32 cellular contexts compared by ENCODE assay signal in genomic region chr7:14045651-14046050, GRCh38. TPM values are rescaled to one million over a fixed set of nuclear protein-coding genes. Genes with fewer than 3 reads are reported as not detected.
"Had no signal": no experiment of that assay in that cellular context is flagged by ENCODE, and none has a peak within 500 bp of the region (broad histone marks: within the 10 kb centered on the region; RNA-seq: fewer than 3 reads in every experiment).

No MANE protein-coding gene starts in this region.

- FAIRE-seq: TTC549 had no signal

- H3K4me3 ChIP-seq: ascending aorta, cardiac muscle cell had no signal

- H3K4me1 ChIP-seq: ascending aorta had no signal

- H3K27me3 ChIP-seq: ascending aorta, cardiac muscle cell had no signal

- H3K36me3 ChIP-seq: ascending aorta, cardiac muscle cell had no signal

- H3K27ac ChIP-seq: ascending aorta, cardiac muscle cell, VCaP had no signal

- ATAC-seq: activated CD8-positive, alpha-beta T cell treated with anti-CD3 and anti-CD28 coated beads for 36 hours; activated naive CD8-positive, alpha-beta T cell treated with anti-CD3 and anti-CD28 coated beads, Interleukin-2, amount 50 U/mL, for 24 hours; activated T-cell treated with anti-CD3 and anti-CD28 coated beads, Interleukin-2, amount 50 U/mL, for 4 hours; activated T-cell treated with anti-CD3 and anti-CD28 coated beads, Interleukin-2, amount 50 U/mL, for 72 hours; activated T-helper 17 cell treated with anti-CD3 and anti-CD28 coated beads, Interleukin-2, amount 50 U/mL, for 72 hours had no signal

- DNase-seq: activated B cell treated with CpG ODN at 0.5 μM for 24 hours; activated CD4-positive, alpha-beta memory T cell treated with anti-CD3 and anti-CD28 coated beads for 36 hours; activated CD4-positive, alpha-beta T cell treated with anti-CD3 and anti-CD28 coated beads for 4 hours; activated CD4-positive, alpha-beta T cell treated with anti-CD3 and anti-CD28 coated beads, Interleukin-2, amount 10 ng/mL, durations not matched to agents 24 days and 14 days; activated CD4-positive, alpha-beta T cell treated with anti-CD3 and anti-CD28 coated beads, Interleukin-2, amount 50 U/mL, for 1 hour; activated CD4-positive, alpha-beta T cell treated with anti-CD3 and anti-CD28 coated beads, Interleukin-2, amount 50 U/mL, for 4 hours; activated CD4-positive, CD25-positive, alpha-beta regulatory T cell treated with anti-CD3 and anti-CD28 coated beads, Interleukin-2, amount 50 U/mL, for 72 hours; activated CD8-positive, alpha-beta memory T cell treated with anti-CD3 and anti-CD28 coated beads, Interleukin-2, amount 50 U/mL, for 4 hours; activated CD8-positive, alpha-beta T cell treated with anti-CD3 and anti-CD28 coated beads for 36 hours; activated effector memory CD4-positive, alpha-beta T cell treated with anti-CD3 and anti-CD28 coated beads, Interleukin-2, amount 50 U/mL, for 16 hours; activated gamma-delta T cell treated with Interleukin-2 at 50 U/mL for 16 hours; activated naive CD4-positive, alpha-beta T cell treated with anti-CD3 and anti-CD28 coated beads, Interleukin-2, amount 10 ng/mL, durations not matched to agents 7 days and 5 days; activated naive CD4-positive, alpha-beta T cell treated with Interleukin-2 at 50 U/mL for 16 hours; activated naive CD8-positive, alpha-beta T cell treated with anti-CD3 and anti-CD28 coated beads, Interleukin-2, amount 10 ng/mL, durations not matched to agents 7 days and 5 days; activated naive CD8-positive, alpha-beta T cell treated with anti-CD3 and anti-CD28 coated beads, Interleukin-2, amount 50 U/mL, for 24 hours; activated T-cell treated with anti-CD3 and anti-CD28 coated beads for 4 hours; activated T-cell treated with anti-CD3 and anti-CD28 coated beads, Interleukin-2, amount 50 U/mL, for 1 hour; activated T-cell treated with anti-CD3 and anti-CD28 coated beads, Interleukin-2, amount 50 U/mL, for 4 hours; activated T-cell treated with anti-CD3 and anti-CD28 coated beads, Interleukin-2, amount 50 U/mL, for 72 hours; amygdala; anterior cingulate cortex; caudate nucleus; cerebellar nuclear complex; T-helper 1 cell; T-helper 2 cell; T-helper 9 cell had no signal

RNA-seq across cellular contexts. Expression of gene ETV1, which starts 56.2 kb away (rescaled TPM):
- total RNA-seq: activated B cell treated with CpG ODN at 0.5 μM for 24 hours; activated CD4-positive, alpha-beta T cell treated with anti-CD3 and anti-CD28 coated beads, Interleukin-2, amount 10 ng/mL, durations not matched to agents 24 days and 14 days; activated T-helper 1 cell treated with anti-CD3 and anti-CD28 coated beads, Interleukin-12 subunit alpha, Interleukin-12 subunit beta, Interleukin-2, Interleukin-4 antibody, amounts not matched to agents 30 ng/mL and 10 ng/mL and 1 ng/mL, durations not matched to agents 14 hours and 24 hours and 36 hours had no signal
